In the genomic region with DNA sequence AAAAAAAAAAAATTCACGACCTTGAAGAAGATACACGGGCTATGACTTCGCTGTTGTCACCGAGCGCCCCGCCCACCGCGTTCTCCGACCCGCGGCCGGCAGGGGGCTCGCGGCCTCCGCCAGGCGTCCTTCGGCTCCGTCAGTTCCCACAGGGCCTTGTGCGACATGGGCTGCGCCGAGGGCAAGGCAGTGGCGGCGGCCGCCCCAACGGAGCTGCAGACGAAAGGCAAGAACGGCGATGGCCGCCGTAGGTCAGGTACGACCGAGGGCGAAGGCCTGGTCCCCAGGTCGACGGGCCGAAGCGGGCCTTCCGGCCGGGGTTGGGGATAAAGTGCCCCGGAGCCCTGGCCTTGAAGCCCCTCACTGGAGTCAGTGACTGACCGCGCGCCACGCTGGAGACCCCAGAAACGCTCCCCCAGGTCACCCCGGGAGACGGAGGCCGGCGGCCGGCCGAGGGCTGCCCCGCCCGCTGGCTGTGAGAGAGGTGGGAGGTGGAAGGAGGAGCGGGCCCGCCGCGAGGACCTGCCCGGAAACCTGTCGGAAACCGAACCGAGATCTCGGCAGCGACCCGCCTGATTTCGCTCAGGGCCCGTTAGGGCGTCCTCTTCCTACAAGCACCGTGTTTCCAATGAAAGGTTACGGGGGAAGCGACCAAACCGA, we compare ENCODE assay signal across 8 cellular contexts. TPM values are rescaled to one million over a fixed set of nuclear protein-coding genes. Genes with fewer than 3 reads are reported as not detected.
DNase-seq lines count a peak whose midpoint lies in the region; ATAC-seq and TF ChIP-seq lines count a peak whose summit lies in the region.

TXNRD1 (plus strand) TSS at position 142 of the 660 bp plus-strand sequence; CDS start at position 166, 24 bp downstream.

- TF ChIP-seq CTCF in kidney epithelial cell (IDR thresholded peaks at IDR 0.05; ENCODE audit: insufficient read depth, low read length, poor library complexity, severe bottlenecking) = peak; percentile 76

- no peak within 1 kb of the TSS for H3K27ac ChIP-seq in HUES64 (ENCODE audit: low read depth, low read length)

- H3K36me3 Mint-ChIP-seq in central memory CD8-positive, alpha-beta T cell (ENCODE audit: insufficient read depth) = peaks cover 3% of the 10 kb centered on the region

- H3K9me3 ChIP-seq in HUES64 (ENCODE audit: insufficient read depth, low read depth, low read length) = no peaks in the 10 kb centered on the region

- DNase-seq in Caki2 (ENCODE audit: low read depth) (peak; percentile 83), kidney epithelial cell (ENCODE audit: low read depth) (no peak), OCI-M2 (lab: John Stamatoyannopoulos, UW; ENCODE audit: unreplicated experiment) (no peak)
- DNase-seq in central memory CD8-positive, alpha-beta T cell (ENCODE audit: low spot score in 2 of 2) = peak; percentile 71 to 75
- peak; percentile 90 for DNase-seq in stimulated activated CD4-positive, alpha-beta T cell treated with anti-CD3 and anti-CD28 coated beads, Interleukin-15, amount 100 ng/mL, for 24 hours

- 2% methylated on average over 71 of the region's 71 CpGs for WGBS in HUES64

- H3K27ac Mint-ChIP-seq in central memory CD8-positive, alpha-beta T cell (ENCODE audit: low read depth) = peak within 1 kb of the TSS; percentile 9

- no peaks in the 10 kb centered on the region for H3K4me1 ChIP-seq in HUES64 (ENCODE audit: insufficient read depth, low read length)

- H3K36me3 ChIP-seq in HUES64 (ENCODE audit: insufficient read depth, low read length) (no peaks in the 10 kb centered on the region), kidney epithelial cell (ENCODE audit: control insufficient read depth, insufficient read depth, low read length) (no peaks in the 10 kb centered on the region)

- H3K9ac ChIP-seq in HUES64 (ENCODE audit: low read depth, low read length) = peak within 1 kb of the TSS; percentile 84

- peak within 1 kb of the TSS; percentile 76 for H3K4me3 Mint-ChIP-seq in central memory CD8-positive, alpha-beta T cell

- H3K4me1 Mint-ChIP-seq in central memory CD8-positive, alpha-beta T cell = peaks cover 12% of the 10 kb centered on the region

- H3K27me3 ChIP-seq in HUES64 (ENCODE audit: insufficient read depth, low read length) (peaks cover 15% of the 10 kb centered on the region), kidney epithelial cell (ENCODE audit: control insufficient read depth, insufficient read depth, low read length) (no peaks in the 10 kb centered on the region)

- in situ Hi-C loops in Caki2 (cut with HindIII; ENCODE audit: low pct_unique_long_range_greater_than_20kb, low sequenced_read_pairs) = no loop called here

- peaks cover 9% of the 10 kb centered on the region for H3K27me3 Mint-ChIP-seq in central memory CD8-positive, alpha-beta T cell

- peak within 1 kb of the TSS; percentile 76 for H3K4me3 ChIP-seq in HUES64 (ENCODE audit: low read length)
- peak within 1 kb of the TSS; percentile 55 for H3K4me3 ChIP-seq in kidney epithelial cell (ENCODE audit: low read depth, low read length)

- no peaks in the 10 kb centered on the region for H3K9me3 Mint-ChIP-seq in central memory CD8-positive, alpha-beta T cell

- ATAC-seq in GM21390 (IDR thresholded peaks at IDR 0.05; ENCODE audit: unreplicated experiment) = peak; percentile 96
- ATAC-seq in activated CD4-positive, CD25-positive, alpha-beta regulatory T cell treated with anti-CD3 and anti-CD28 coated beads, Interleukin-2, amount 50 U/mL, for 24 hours = peak; percentile 80
- ATAC-seq in central memory CD8-positive, alpha-beta T cell (replicated peaks; ENCODE audit: extremely low read depth, poor library complexity, severe bottlenecking) = peak; percentile 91

RNA-seq across cellular contexts. Expression of gene TXNRD1, which starts in this region (rescaled TPM):
- total RNA-seq in Caki2 (2014; rRNA removed; shearing (Covaris generic); ENCODE audit: low replicate concordance) = 1,577 and 1,656 TPM in 2 replicates
- polyA plus RNA-seq in HUES64 (2013, experiment 1 of 2) = 83.9 TPM
- polyA plus RNA-seq in HUES64 (2013, experiment 2 of 2) = 86.2 TPM
- 78.7 and 100 TPM in 2 replicates for total RNA-seq in kidney epithelial cell

Comparison
In these comparisons a context has a peak if more than half of its experiments do, and no peak if none do; other contexts are left out.
1. RNA of gene TXNRD1 (total RNA-seq): 1,577 to 1,656 TPM in Caki2; 78.7 to 100 TPM in kidney epithelial cell; every median in the first group is over 10 times any median in the second.
2. DNase-seq: peak in Caki2 (single experiment), central memory CD8-positive, alpha-beta T cell (2 of 2) and stimulated activated CD4-positive, alpha-beta T cell treated with anti-CD3 and anti-CD28 coated beads, Interleukin-15, amount 100 ng/mL, for 24 hours (single experiment); none in kidney epithelial cell (single experiment) and OCI-M2 (single experiment).
3. Peak in every context shown above with its lines, with median percentiles within 50 percentile points of each other: ATAC-seq.